29 cellular contexts compared by ENCODE assay signal in the genomic region with DNA sequence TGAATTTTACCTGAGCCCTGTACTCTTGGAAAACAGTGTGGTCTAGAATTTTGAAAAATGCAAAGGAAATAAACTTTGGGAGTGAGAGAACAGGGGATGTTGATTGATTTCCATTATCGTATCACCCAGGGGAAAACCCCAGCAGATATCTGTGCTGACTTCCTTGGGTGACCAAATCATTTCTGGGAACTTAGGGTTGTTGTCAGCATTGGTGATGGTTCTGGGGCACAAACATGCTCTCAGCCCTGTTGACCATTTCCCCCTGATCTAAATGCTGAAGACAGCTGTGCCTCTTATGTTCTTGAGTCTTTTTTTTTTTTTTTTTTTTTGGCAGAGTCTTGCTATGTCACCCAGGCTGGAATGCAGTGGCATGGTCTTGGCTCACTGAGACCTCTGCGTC. TPM values are rescaled to one million over a fixed set of nuclear protein-coding genes. Genes with fewer than 3 reads are reported as not detected.
"Had no signal": no experiment of that assay in that cellular context is flagged by ENCODE, and none has a peak within 500 bp of the region (broad histone marks: within the 10 kb centered on the region; RNA-seq: fewer than 3 reads in every experiment).

No MANE protein-coding gene starts in this region.

- H3K9me3 ChIP-seq: adrenal gland, Peyer's patch, SJCRH30, SK-N-SH had no signal

- H3K4me1 ChIP-seq: Peyer's patch, SJCRH30 had no signal

- H3K27ac Mint-ChIP-seq: activated CD4-positive, alpha-beta memory T cell treated with anti-CD3 and anti-CD28 coated beads, Interleukin-2, amount 10 ng/mL, durations not matched to agents 7 days and 5 days; IgD-negative memory B cell had no signal

- H3K27ac ChIP-seq: Peyer's patch, RWPE1, SJCRH30, WERI-Rb-1 had no signal

- H3K36me3 Mint-ChIP-seq: activated naive CD8-positive, alpha-beta T cell treated with anti-CD3 and anti-CD28 coated beads, Interleukin-2, amount 10 ng/mL, durations not matched to agents 7 days and 5 days had no signal

- H3K4me3 Mint-ChIP-seq: activated CD4-positive, alpha-beta memory T cell treated with anti-CD3 and anti-CD28 coated beads, Interleukin-2, amount 10 ng/mL, durations not matched to agents 7 days and 5 days; activated naive CD8-positive, alpha-beta T cell treated with anti-CD3 and anti-CD28 coated beads, Interleukin-2, amount 10 ng/mL, durations not matched to agents 7 days and 5 days; IgD-negative memory B cell; T-helper 2 cell treated with Interferon-gamma antibody and Interleukin-4, amounts not matched to agents 5 μg/mL and 100 μg/mL, for 36 hours had no signal

- H3K4me2 ChIP-seq: SK-N-SH had no signal

- H3K9ac ChIP-seq: SK-N-SH had no signal

- H3K4me1 Mint-ChIP-seq: IgD-negative memory B cell had no signal

- H3K4me3 ChIP-seq: adrenal gland, Peyer's patch, SJCRH30 had no signal

- H3K9me3 Mint-ChIP-seq: activated CD4-positive, alpha-beta memory T cell treated with anti-CD3 and anti-CD28 coated beads, Interleukin-2, amount 10 ng/mL, durations not matched to agents 7 days and 5 days; activated naive CD8-positive, alpha-beta T cell treated with anti-CD3 and anti-CD28 coated beads, Interleukin-2, amount 10 ng/mL, durations not matched to agents 7 days and 5 days; T-helper 2 cell treated with Interferon-gamma antibody and Interleukin-4, amounts not matched to agents 5 μg/mL and 100 μg/mL, for 36 hours had no signal

- H3K27me3 ChIP-seq: adrenal gland, Peyer's patch, SJCRH30 had no signal

- DNase-seq: activated CD4-positive, alpha-beta memory T cell treated with anti-CD3 and anti-CD28 coated beads, Interleukin-2, amount 10 ng/mL, durations not matched to agents 7 days and 5 days; activated CD4-positive, alpha-beta T cell treated with anti-CD3 and anti-CD28 coated beads for 48 hours; activated CD8-positive, alpha-beta memory T cell treated with anti-CD3 and anti-CD28 coated beads, Interleukin-2, amount 50 U/mL, for 48 hours; activated naive CD4-positive, alpha-beta T cell treated with anti-CD3 and anti-CD28 coated beads, Interleukin-2, amount 50 U/mL, for 16 hours; activated naive CD8-positive, alpha-beta T cell treated with anti-CD3 and anti-CD28 coated beads, Interleukin-2, amount 10 ng/mL, durations not matched to agents 7 days and 5 days; activated T-cell treated with anti-CD3 and anti-CD28 coated beads, Interleukin-2, amount 50 U/mL, for 1 hour; adrenal gland; anterior cingulate cortex; cerebellar nuclear complex; KG1; NCI-H1092 treated with DMSO at 0.1 percent for 48 hours; NCI-H1417 treated with DMSO at 0.1 percent for 48 hours; NCI-H1694; NCI-H2029; NCI-H2107; NCI-H2171 treated with DMSO at 0.1 percent for 48 hours; NCI-H226; NCI-H69; Peyer's patch; Right ventricle myocardium superior; SJCRH30; SK-N-SH; SW 1271; WERI-Rb-1 had no signal

- H3K36me3 ChIP-seq: SJCRH30, WERI-Rb-1 had no signal

RNA-seq across cellular contexts. Expression of a gene that starts 50.0 kb away (rescaled TPM):
- total RNA-seq: LHCN-M2, MCF 10A had no signal
